ENCODE assay signal across 1 cellular context in the genomic region with DNA sequence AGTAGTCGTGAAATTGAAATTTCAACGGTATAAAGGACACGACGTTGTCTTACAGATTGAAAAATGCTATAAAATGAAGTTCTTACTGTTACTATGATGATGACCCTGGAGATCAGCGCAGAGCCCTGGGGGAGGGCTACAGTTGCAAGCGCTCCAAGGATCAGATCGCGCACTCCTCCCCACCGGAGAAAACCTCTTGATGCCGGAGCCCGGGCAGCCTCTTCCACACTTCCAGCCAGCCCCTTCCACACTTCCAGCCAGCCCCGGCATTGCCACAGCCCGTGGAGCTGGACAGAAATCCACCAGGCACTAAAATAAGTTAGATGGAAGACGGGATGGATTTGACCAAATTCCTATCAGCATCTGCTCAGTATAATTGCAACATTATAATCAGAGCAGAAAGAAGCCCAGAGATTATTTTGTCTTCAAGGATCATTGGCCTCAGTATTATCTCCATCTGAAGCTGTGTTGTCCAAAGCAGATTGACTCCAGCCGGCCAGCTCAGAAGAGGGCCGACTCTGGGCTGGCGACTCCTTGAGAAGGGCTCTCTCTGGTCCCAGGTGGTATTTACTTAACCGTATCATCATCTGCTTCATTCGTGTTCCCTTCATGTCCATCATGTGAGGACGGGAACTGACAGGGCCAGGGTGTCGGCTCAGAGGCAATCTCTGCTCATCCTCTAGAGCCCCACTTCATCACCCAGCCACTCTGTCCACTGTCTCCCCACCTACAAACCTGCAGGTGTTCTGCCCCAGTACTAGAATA.
TF ChIP-seq lines count a peak whose summit lies in the region.

No MANE protein-coding gene starts in this region.

TF ChIP-seq in HepG2, 621 proteins besides CTCF, POLR2A, EP300 and RAD21:
- TF ChIP-seq ZNF280D (CRISPR knock-in tag; IDR thresholded peaks at IDR 0.05): no peak
- TF ChIP-seq NFE2L1 (CRISPR knock-in tag; IDR thresholded peaks at IDR 0.05; ENCODE audit: borderline replicate concordance): no peak
- TF ChIP-seq ZNF224 (CRISPR knock-in tag; IDR thresholded peaks at IDR 0.05): no peak
- TF ChIP-seq PHB2 (IDR thresholded peaks at IDR 0.05; ENCODE audit: partially characterized antibody): no peak
- TF ChIP-seq ZNF781 (CRISPR knock-in tag; IDR thresholded peaks at IDR 0.05; ENCODE audit: borderline replicate concordance, not compliant biosample characterization): no peak
- TF ChIP-seq ZNF788 (CRISPR knock-in tag; IDR thresholded peaks at IDR 0.05; ENCODE audit: borderline replicate concordance): no peak
- TF ChIP-seq NFRKB (IDR thresholded peaks at IDR 0.05): no peak
- no peak for TF ChIP-seq ARID2 (CRISPR knock-in tag; IDR thresholded peaks at IDR 0.05; ENCODE audit: borderline replicate concordance)
- TF ChIP-seq, protein P1, sequence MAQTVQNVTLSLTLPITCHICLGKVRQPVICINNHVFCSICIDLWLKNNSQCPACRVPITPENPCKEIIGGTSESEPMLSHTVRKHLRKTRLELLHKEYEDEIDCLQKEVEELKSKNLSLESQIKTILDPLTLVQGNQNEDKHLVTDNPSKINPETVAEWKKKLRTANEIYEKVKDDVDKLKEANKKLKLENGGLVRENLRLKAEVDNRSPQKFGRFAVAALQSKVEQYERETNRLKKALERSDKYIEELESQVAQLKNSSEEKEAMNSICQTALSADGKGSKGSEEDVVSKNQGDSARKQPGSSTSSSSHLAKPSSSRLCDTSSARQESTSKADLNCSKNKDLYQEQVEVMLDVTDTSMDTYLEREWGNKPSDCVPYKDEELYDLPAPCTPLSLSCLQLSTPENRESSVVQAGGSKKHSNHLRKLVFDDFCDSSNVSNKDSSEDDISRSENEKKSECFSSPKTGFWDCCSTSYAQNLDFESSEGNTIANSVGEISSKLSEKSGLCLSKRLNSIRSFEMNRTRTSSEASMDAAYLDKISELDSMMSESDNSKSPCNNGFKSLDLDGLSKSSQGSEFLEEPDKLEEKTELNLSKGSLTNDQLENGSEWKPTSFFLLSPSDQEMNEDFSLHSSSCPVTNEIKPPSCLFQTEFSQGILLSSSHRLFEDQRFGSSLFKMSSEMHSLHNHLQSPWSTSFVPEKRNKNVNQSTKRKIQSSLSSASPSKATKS (CRISPR knock-in tag; IDR thresholded peaks at IDR 0.05): no peak
- no peak for TF ChIP-seq KAT7 (CRISPR knock-in tag; IDR thresholded peaks at IDR 0.05; ENCODE audit: borderline replicate concordance)
- TF ChIP-seq SKI (IDR thresholded peaks at IDR 0.05; ENCODE audit: partially characterized antibody): no peak
- no peak for TF ChIP-seq TP53 (CRISPR knock-in tag; conservative IDR thresholded peaks at IDR 0.05)
- TF ChIP-seq ETV5 (CRISPR knock-in tag; IDR thresholded peaks at IDR 0.05; ENCODE audit: borderline replicate concordance): no peak
- TF ChIP-seq, protein P2, sequence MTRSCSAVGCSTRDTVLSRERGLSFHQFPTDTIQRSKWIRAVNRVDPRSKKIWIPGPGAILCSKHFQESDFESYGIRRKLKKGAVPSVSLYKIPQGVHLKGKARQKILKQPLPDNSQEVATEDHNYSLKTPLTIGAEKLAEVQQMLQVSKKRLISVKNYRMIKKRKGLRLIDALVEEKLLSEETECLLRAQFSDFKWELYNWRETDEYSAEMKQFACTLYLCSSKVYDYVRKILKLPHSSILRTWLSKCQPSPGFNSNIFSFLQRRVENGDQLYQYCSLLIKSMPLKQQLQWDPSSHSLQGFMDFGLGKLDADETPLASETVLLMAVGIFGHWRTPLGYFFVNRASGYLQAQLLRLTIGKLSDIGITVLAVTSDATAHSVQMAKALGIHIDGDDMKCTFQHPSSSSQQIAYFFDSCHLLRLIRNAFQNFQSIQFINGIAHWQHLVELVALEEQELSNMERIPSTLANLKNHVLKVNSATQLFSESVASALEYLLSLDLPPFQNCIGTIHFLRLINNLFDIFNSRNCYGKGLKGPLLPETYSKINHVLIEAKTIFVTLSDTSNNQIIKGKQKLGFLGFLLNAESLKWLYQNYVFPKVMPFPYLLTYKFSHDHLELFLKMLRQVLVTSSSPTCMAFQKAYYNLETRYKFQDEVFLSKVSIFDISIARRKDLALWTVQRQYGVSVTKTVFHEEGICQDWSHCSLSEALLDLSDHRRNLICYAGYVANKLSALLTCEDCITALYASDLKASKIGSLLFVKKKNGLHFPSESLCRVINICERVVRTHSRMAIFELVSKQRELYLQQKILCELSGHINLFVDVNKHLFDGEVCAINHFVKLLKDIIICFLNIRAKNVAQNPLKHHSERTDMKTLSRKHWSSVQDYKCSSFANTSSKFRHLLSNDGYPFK (CRISPR knock-in tag; IDR thresholded peaks at IDR 0.05; ENCODE audit: borderline replicate concordance): no peak
